18 cellular contexts compared by ENCODE assay signal in the genomic region with DNA sequence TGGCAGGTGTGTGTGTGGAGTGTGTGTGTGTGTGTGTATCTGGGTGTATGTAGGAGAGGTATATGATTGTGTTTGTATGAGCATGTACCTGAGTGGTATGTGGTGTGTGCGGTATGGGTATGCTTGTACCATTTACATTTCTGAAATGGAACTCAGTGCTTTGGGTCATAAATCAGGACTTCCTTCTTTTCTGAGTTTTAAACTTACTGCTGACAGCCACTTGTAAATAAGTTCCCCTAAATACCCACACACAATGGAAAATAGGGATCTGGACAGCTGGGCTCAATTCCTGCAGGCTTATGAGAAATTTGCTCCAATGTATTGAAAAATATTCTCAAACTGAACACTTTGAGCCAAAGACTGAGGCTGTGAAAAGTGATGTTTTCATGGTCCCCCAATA.
DNase-seq lines count a peak whose midpoint lies in the region; ATAC-seq, FAIRE-seq and TF ChIP-seq lines count a peak whose summit lies in the region.
"Had no signal": no experiment of that assay in that cellular context is flagged by ENCODE, and none has a peak within 500 bp of the region (broad histone marks: within the 10 kb centered on the region; RNA-seq: fewer than 3 reads in every experiment).

No MANE protein-coding gene starts in this region.

- no peaks in the 10 kb centered on the region for H3K79me2 ChIP-seq in K562 (ENCODE audit: control insufficient read depth, insufficient read depth, low read length)

- no peaks in the 10 kb centered on the region for H3K36me3 ChIP-seq in K562 (ENCODE audit: control insufficient read depth, insufficient read depth, low read length)
- H3K36me3 ChIP-seq in upper lobe of right lung = no peaks in the 10 kb centered on the region
- H3K36me3 ChIP-seq: BLaER1 treated with 17β-estradiol and CSF1 and Interleukin-3, amounts not matched to agents 10 nM and 100 nM had no signal

- H3K9me1 ChIP-seq in K562 (ENCODE audit: control insufficient read depth, insufficient read depth, low read length) = no peaks in the 10 kb centered on the region

- in situ Hi-C loops in KBM-7 (cut with MboI; ENCODE audit: low pct_unique_long_range_greater_than_20kb, low sequenced_read_pairs) = no loop called here
- in situ Hi-C loops in K562 (cut with MboI) = no loop called here

- no peak for TF ChIP-seq RAD21 in K562 (CRISPR knock-in tag; conservative IDR thresholded peaks at IDR 0.05 in 1 of 2, IDR thresholded peaks at IDR 0.05 in 1 of 2)

- no peak overlapping the region for H3K9ac ChIP-seq in K562 (ENCODE audit: insufficient read depth in 1 of 2, low read depth in 2 of 2, low read length in 2 of 2)
- H3K9ac ChIP-seq: BLaER1 treated with 17β-estradiol and CSF1 and Interleukin-3, amounts not matched to agents 10 nM and 100 nM; GM23248 had no signal

- CTCF ChIA-PET in K562 (lab: Yijun Ruan, JAX; ENCODE audit: low intra/inter-chr PET ratio) = no interaction called here

- H3K4me1 ChIP-seq in K562 (replicated peaks in 1 of 2; ENCODE audit: control insufficient read depth in 2 of 2, insufficient read depth in 2 of 2, low read length in 2 of 2) (no peaks in the 10 kb centered on the region), upper lobe of right lung (no peaks in the 10 kb centered on the region)

- H3K4me2 ChIP-seq in K562 (ENCODE audit: insufficient read depth, low read length) = no peak overlapping the region

- BruUV-seq in K562 (replicated peaks; lab: Mats Ljungman, UMichigan) = no TSS peak

- WGBS in K562 (ENCODE audit: insufficient coverage, low coverage, missing lambda C conversion rate) = 0% methylated on average over 1 of the region's 1 CpG

- DNase-seq in CD1c-positive myeloid dendritic cell (ENCODE audit: extremely low spot score) (peak; percentile 76), KBM-7 (peak; percentile 59), K562 (ENCODE audit: extremely low read depth in 1 of 4, low spot score in 3 of 4) (no peak), upper lobe of right lung (no peak), SHP77 treated with DMSO at 0.1 percent for 48 hours (lab: John Stamatoyannopoulos, UW) (no peak)
- DNase-seq: CD4-positive, CD25-positive, alpha-beta regulatory T cell; CD8-positive, alpha-beta memory T cell; COR-L47; GM23248; HFFc6 had no signal

- intact Hi-C loops in K562 (cut with micrococcal nuclease) = no loop called here
- intact Hi-C loops in upper lobe of right lung (cut with DNase I) = no loop called here

- POLR2A ChIA-PET in K562 (lab: Yijun Ruan, JAX) = no interaction called here

- no peak for TF ChIP-seq EP300 in K562 (IDR thresholded peaks at IDR 0.05; ENCODE audit: low read length)

- ATAC-seq in K562 (no peak), upper lobe of right lung (peak; percentile 20), GM21381 (IDR thresholded peaks at IDR 0.05; ENCODE audit: unreplicated experiment) (no peak)
- ATAC-seq: HCT116, HepG2 had no signal

- no peaks in the 10 kb centered on the region for H4K20me1 ChIP-seq in K562 (replicated peaks; ENCODE audit: control insufficient read depth, insufficient read depth, low read length)
- H4K20me1 ChIP-seq: BLaER1 treated with 17β-estradiol and CSF1 and Interleukin-3, amounts not matched to agents 10 nM and 100 nM had no signal

- TF ChIP-seq CTCF in K562 (IDR thresholded peaks at IDR 0.05 in 2 of 3, conservative IDR thresholded peaks at IDR 0.05 in 1 of 3; ENCODE audit: insufficient read depth in 2 of 3, low read depth in 1 of 3, low read length in 3 of 3) (no peak), upper lobe of right lung (IDR thresholded peaks at IDR 0.05) (no peak)

- no peak overlapping the region for H3K4me3 ChIP-seq in K562
- no peak overlapping the region for H3K4me3 ChIP-seq in upper lobe of right lung
- H3K4me3 ChIP-seq: BLaER1 treated with 17β-estradiol and CSF1 and Interleukin-3, amounts not matched to agents 10 nM and 100 nM; GM23248 had no signal

- H3K27me3 ChIP-seq in K562 (ENCODE audit: control insufficient read depth in 2 of 2, insufficient read depth in 2 of 2, low read length in 2 of 2) (no peaks in the 10 kb centered on the region), upper lobe of right lung (no peaks in the 10 kb centered on the region)

- no peak for TF ChIP-seq POLR2A in K562 (conservative IDR thresholded peaks at IDR 0.05)

- FAIRE-seq in K562 (lab: Jason Lieb, UNC) = no peak
- FAIRE-seq: G401.6, GM12891, GM19239, H54, HepG2 had no signal

- H3K9me3 ChIP-seq in K562 (replicated peaks; ENCODE audit: control insufficient read depth, insufficient read depth, low read depth, low read length) (no peaks in the 10 kb centered on the region; the same call in 1 of the 2 replicates), upper lobe of right lung (peaks cover 4% of the 10 kb centered on the region)

- no peak overlapping the region for H3K27ac ChIP-seq in K562 (ENCODE audit: extremely low read depth, low read depth, low read length)
- no peak overlapping the region for H3K27ac ChIP-seq in upper lobe of right lung
- H3K27ac ChIP-seq: GM23248 had no signal

- H2AFZ ChIP-seq in K562 (ENCODE audit: low read depth, low read length) = no peak overlapping the region
- H2AFZ ChIP-seq: GM23248 had no signal

TF ChIP-seq in K562, 482 proteins besides CTCF, POLR2A, EP300 and RAD21:
- TF ChIP-seq CBX8 (IDR thresholded peaks at IDR 0.05; ENCODE audit: borderline replicate concordance, extremely low read depth, low read depth, low read length, poor library complexity, severe bottlenecking) (no peak), MEIS2 (IDR thresholded peaks at IDR 0.05; ENCODE audit: partially characterized antibody) (peak; percentile 8)

Comparison
In these comparisons a context has a peak if more than half of its experiments do, and no peak if none do; other contexts are left out.
1. DNase-seq: peak in CD1c-positive myeloid dendritic cell (single experiment) and KBM-7 (single experiment); none in K562 (0 of 4), upper lobe of right lung (single experiment) and SHP77 treated with DMSO at 0.1 percent for 48 hours (single experiment).